In the genomic region with DNA sequence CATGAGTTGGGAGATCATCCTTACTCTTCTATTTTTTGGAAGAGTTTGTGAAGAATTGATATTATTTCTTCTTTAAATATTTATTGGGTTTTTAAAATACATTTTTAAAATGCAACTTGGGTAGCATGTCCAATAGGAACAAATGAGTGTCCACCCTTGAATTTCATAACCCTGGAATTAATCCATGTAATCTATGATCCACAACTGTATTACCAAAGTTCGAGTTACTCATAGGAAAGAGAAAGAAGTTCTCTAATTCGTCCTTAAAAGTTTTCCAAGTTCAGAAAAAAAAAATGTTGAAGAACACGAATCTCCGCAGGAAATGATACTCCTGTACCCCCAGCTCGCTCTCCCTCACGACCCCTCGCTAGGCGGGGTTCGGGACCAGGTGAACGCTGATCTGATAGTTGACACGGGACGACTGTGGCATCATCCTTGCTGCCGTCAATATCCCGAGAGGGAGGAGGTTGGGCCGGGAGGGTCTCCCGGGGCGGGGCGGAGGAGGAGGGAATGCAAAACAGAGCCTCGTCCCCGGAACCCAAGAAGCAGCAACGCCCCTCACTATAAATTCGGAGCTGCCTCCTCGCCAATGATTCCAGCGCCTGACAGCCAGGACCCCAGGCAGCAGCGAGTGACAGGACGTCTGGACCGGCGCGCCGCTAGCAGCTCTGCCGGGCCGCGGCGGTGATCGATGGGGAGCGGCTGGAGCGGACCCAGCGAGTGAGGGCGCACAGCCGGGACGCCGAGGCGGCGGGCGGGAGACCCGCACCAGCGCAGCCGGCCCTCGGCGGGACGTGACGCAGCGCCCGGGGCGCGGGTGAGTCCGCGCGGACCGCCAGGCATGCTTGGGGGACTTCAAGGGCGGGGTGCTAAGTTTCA, we compare ENCODE assay signal across 8 cellular contexts. TPM values are rescaled to one million over a fixed set of nuclear protein-coding genes. Genes with fewer than 3 reads are reported as not detected.
DNase-seq lines count a peak whose midpoint lies in the region; FAIRE-seq and TF ChIP-seq lines count a peak whose summit lies in the region.

A gene (plus strand): TSS at position 593 of the 879 bp plus-strand sequence. CDS start 43,133 bp downstream, outside the sequence.

- no peaks in the 10 kb centered on the region for H3K36me3 ChIP-seq in right atrium auricular region

- no peaks in the 10 kb centered on the region for H3K27me3 ChIP-seq in right atrium auricular region

- H3K4me3 ChIP-seq in WI38 (ENCODE audit: low read depth, low read length) (peak within 1 kb of the TSS; percentile 28), right atrium auricular region (peak within 1 kb of the TSS; percentile 65 to 73), retinal pigment epithelial cell (ENCODE audit: low read length) (peak within 1 kb of the TSS; percentile 65)

- H3K4me1 ChIP-seq in right atrium auricular region: no peaks in the 10 kb centered on the region

- peak within 1 kb of the TSS; percentile 73 to 84 for H3K27ac ChIP-seq in right atrium auricular region

- DNase-seq in ELR (ENCODE audit: low read depth) (peak; percentile 88), right atrium auricular region (ENCODE audit: low spot score) (peak; percentile 75), retinal pigment epithelial cell (ENCODE audit: low read depth) (no peak), NOMO-1 treated with dmso at 0.1 percent for 144 hours (lab: John Stamatoyannopoulos, UW; ENCODE audit: unreplicated experiment) (no peak), GM19239 (ENCODE audit: insufficient read length, low spot score) (no peak), H4 (ENCODE audit: low spot score) (no peak), GF-D8 (lab: John Stamatoyannopoulos, UW) (no peak)

- TF ChIP-seq CTCF in WI38 (IDR thresholded peaks at IDR 0.05; ENCODE audit: low read depth, low read length) (no peak), right atrium auricular region (IDR thresholded peaks at IDR 0.05) (no peak), retinal pigment epithelial cell (conservative IDR thresholded peaks at IDR 0.05; ENCODE audit: low read depth, low read length) (no peak)

- FAIRE-seq in GM19239 (lab: Jason Lieb, UNC): no peak

- H3K9me3 ChIP-seq in right atrium auricular region: no peaks in the 10 kb centered on the region

RNA-seq across cellular contexts. Expression of the gene that starts here (rescaled TPM):
- 10 to 100 TPM; 22.6 to 35.2 TPM for total RNA-seq in right atrium auricular region
- 0.45 and 0.53 TPM in 2 replicates for total RNA-seq in H4 (2014; rRNA removed; shearing (Covaris generic))

Comparison
In these comparisons a context has a peak if more than half of its experiments do, and no peak if none do; other contexts are left out.
1. RNA of the gene that starts here (total RNA-seq): 22.6 to 35.2 TPM in right atrium auricular region; 0.45 to 0.53 TPM in H4; every median in the first group is over 10 times any median in the second.
2. DNase-seq: peak in ELR (single experiment) and right atrium auricular region (single experiment); none in retinal pigment epithelial cell (single experiment), NOMO-1 treated with dmso at 0.1 percent for 144 hours (single experiment), GM19239 (single experiment), H4 (single experiment) and GF-D8 (single experiment).
3. Peak in every context shown above with its lines, with median percentiles within 50 percentile points of each other: H3K4me3 ChIP-seq.